Comparison of ENCODE assay signal across 1 cellular context in genomic region chr19:17610384-17610783, GRCh38.
TF ChIP-seq lines count a peak whose summit lies in the region.

No MANE protein-coding gene starts in this region.

TF ChIP-seq in GM23338, 12 proteins besides CTCF, POLR2A, EP300 and RAD21 (continued from another document):
- TF ChIP-seq ETS1 (IDR thresholded peaks at IDR 0.05): no peak
- no peak for TF ChIP-seq EZH2phosphoT487 (IDR thresholded peaks at IDR 0.05; ENCODE audit: unreplicated experiment)
- no peak for TF ChIP-seq ZNF114 (CRISPR knock-in tag; IDR thresholded peaks at IDR 0.05)
- no peak for TF ChIP-seq JUNB (IDR thresholded peaks at IDR 0.05; ENCODE audit: unreplicated experiment)
- TF ChIP-seq NANOG (IDR thresholded peaks at IDR 0.05; ENCODE audit: borderline replicate concordance): no peak
- TF ChIP-seq POLR2AphosphoS5 (IDR thresholded peaks at IDR 0.05; ENCODE audit: low read depth): no peak
- TF ChIP-seq EZH2 (IDR thresholded peaks at IDR 0.05; ENCODE audit: low read depth, unreplicated experiment): no peak
- TF ChIP-seq ZNF331 (CRISPR knock-in tag; IDR thresholded peaks at IDR 0.05; ENCODE audit: low read depth): no peak
- TF ChIP-seq REST (IDR thresholded peaks at IDR 0.05; ENCODE audit: unreplicated experiment): no peak
